In genomic region chr2:238868616-238869292, GRCh38 we compare ENCODE assay signal across 11 cellular contexts. TPM values are rescaled to one million over a fixed set of nuclear protein-coding genes. Genes with fewer than 3 reads are reported as not detected.
DNase-seq lines count a peak whose midpoint lies in the region; ATAC-seq and TF ChIP-seq lines count a peak whose summit lies in the region.
"Had no signal": no experiment of that assay in that cellular context is flagged by ENCODE, and none has a peak within 500 bp of the region (broad histone marks: within the 10 kb centered on the region; RNA-seq: fewer than 3 reads in every experiment).

No MANE protein-coding gene starts in this region.

- intact Hi-C loops in stomach (cut with DNase I; ENCODE audit: low total_unique reads): no loop called here

- H3K4me3 ChIP-seq in stomach: no peak overlapping the region

- peak; percentile 42 for DNase-seq in HCEC 1CT
- peak; percentile 56 for DNase-seq in cerebellar cortex (ENCODE audit: low spot score)
- DNase-seq in left lobe of liver (ENCODE audit: low spot score): no peak
- peak; percentile 86 for DNase-seq in stomach
- DNase-seq in activated naive CD4-positive, alpha-beta T cell treated with Interleukin-2 at 50 U/mL for 16 hours: no peak
- no peak for DNase-seq in SKM-1 (lab: John Stamatoyannopoulos, UW; ENCODE audit: unreplicated experiment)
- DNase-seq: NCI-H1417 had no signal

- no peak for TF ChIP-seq POLR2A in stomach (IDR thresholded peaks at IDR 0.05)

- WGBS in stomach, 5 donors: 63 to 78% (median 68%) methylated on average over 25 of the region's 25 CpGs

- no peak for TF ChIP-seq CTCF in stomach (IDR thresholded peaks at IDR 0.05)

- no peaks in the 10 kb centered on the region for H3K27me3 ChIP-seq in stomach

- peak; percentile 50 for ATAC-seq in left lobe of liver
- ATAC-seq in HG02981 (IDR thresholded peaks at IDR 0.05; ENCODE audit: unreplicated experiment): no peak
- no peak for ATAC-seq in HG02970 (IDR thresholded peaks at IDR 0.05; ENCODE audit: low FRiP score, unreplicated experiment)

- H3K27ac ChIP-seq in stomach: peak overlapping the region in 4 of 5 donors; percentile 23 to 84 (median 69)
- H3K27ac ChIP-seq: HL-60 had no signal

- peaks cover 33 to 60% (median 46%) of the 10 kb centered on the region in 4 donors for H3K4me1 ChIP-seq in stomach

- no peak for TF ChIP-seq EP300 in stomach (IDR thresholded peaks at IDR 0.05)

- H3K36me3 ChIP-seq in stomach: no peaks in the 10 kb centered on the region

- H3K9me3 ChIP-seq in stomach: no peaks in the 10 kb centered on the region

RNA-seq across cellular contexts. Expression of gene TWIST2, which starts 20.9 kb away (rescaled TPM):
- total RNA-seq in left lobe of liver (not detected), stomach (10 to 100 TPM in 3 of 5 donors, 1 to 10 TPM in 1, under 1 TPM in 1; 0.58 to 58.0 (median 22.8) TPM)
- polyA plus RNA-seq in stomach: 10 to 100 TPM in 2 of 3 donors, 1 to 10 TPM in 1; 5.6 to 13.0 (median 11.6) TPM
- total RNA-seq: OCI-LY7 had no signal

Comparison
In these comparisons a context has a peak if more than half of its experiments do, and no peak if none do; other contexts are left out.
1. DNase-seq: peak in HCEC 1CT (single experiment), cerebellar cortex (single experiment) and stomach (single experiment); none in left lobe of liver (single experiment), activated naive CD4-positive, alpha-beta T cell treated with Interleukin-2 at 50 U/mL for 16 hours (single experiment) and SKM-1 (single experiment).